ENCODE assay signal across 10 cellular contexts in genomic region chr3:140753865-140754754, GRCh38.
DNase-seq lines count a peak whose midpoint lies in the region; ATAC-seq and TF ChIP-seq lines count a peak whose summit lies in the region.
"Had no signal": no experiment of that assay in that cellular context is flagged by ENCODE, and none has a peak within 500 bp of the region (broad histone marks: within the 10 kb centered on the region; RNA-seq: fewer than 3 reads in every experiment).

No MANE protein-coding gene starts in this region.

- in situ Hi-C loops in HAP-1 (cut with MboI; ENCODE audit: low sequenced_read_pairs) = no loop called here

- TF ChIP-seq CTCF in OCI-LY1 (IDR thresholded peaks at IDR 0.05; ENCODE audit: low read length) (peak; percentile 38; the same call in 1 of the 2 replicates), HFFc6 (IDR thresholded peaks at IDR 0.05) (no peak)

- H3K36me3 Mint-ChIP-seq in CD8-positive, alpha-beta memory T cell = no peaks in the 10 kb centered on the region
- H3K36me3 Mint-ChIP-seq in HFFc6 (ENCODE audit: low read depth) = no peaks in the 10 kb centered on the region
- H3K36me3 Mint-ChIP-seq: CD14-positive monocyte had no signal

- H3K9ac ChIP-seq in OCI-LY1 (ENCODE audit: low read length) = no peak overlapping the region

- peaks cover 43% of the 10 kb centered on the region for H3K4me1 ChIP-seq in OCI-LY1 (ENCODE audit: insufficient read depth, low read length, severe bottlenecking)
- H3K4me1 ChIP-seq in CD8-positive, alpha-beta memory T cell (ENCODE audit: insufficient read depth, low read length) = no peaks in the 10 kb centered on the region
- H3K4me1 ChIP-seq in HAP-1 = no peaks in the 10 kb centered on the region

- H3K9me3 ChIP-seq in OCI-LY1 (ENCODE audit: low read length) = no peaks in the 10 kb centered on the region
- H3K9me3 ChIP-seq in CD8-positive, alpha-beta memory T cell (ENCODE audit: low read length) = no peaks in the 10 kb centered on the region
- no peaks in the 10 kb centered on the region for H3K9me3 ChIP-seq in HAP-1

- H3K4me3 Mint-ChIP-seq in CD8-positive, alpha-beta memory T cell = no peak overlapping the region
- H3K4me3 Mint-ChIP-seq in HFFc6 = no peak overlapping the region
- H3K4me3 Mint-ChIP-seq: CD14-positive monocyte; dendritic cell treated with granulocyte-macrophage colony-stimulating factor and Interleukin-4, amounts not matched to agents 40 ng/mL and 50 ng/mL, for 4 days had no signal

- CTCF ChIA-PET in CD8-positive, alpha-beta memory T cell (lab: Charles Lee) = no interaction called here

- no peak overlapping the region for H2AFZ ChIP-seq in OCI-LY1 (ENCODE audit: low read length)

- POLR2A ChIA-PET in CD8-positive, alpha-beta memory T cell (lab: Charles Lee) = no interaction called here

- H4K20me1 ChIP-seq in OCI-LY1 (ENCODE audit: insufficient read depth, low read length) = no peaks in the 10 kb centered on the region

- no peaks in the 10 kb centered on the region for H3K79me2 ChIP-seq in OCI-LY1 (ENCODE audit: insufficient read depth, low read length)

- 0 out of 2 replicates have a peak, but pooled peaks cover 4% of the 10 kb centered on the region for H3K27me3 ChIP-seq in OCI-LY1 (ENCODE audit: insufficient read depth, low read length)
- H3K27me3 ChIP-seq in CD8-positive, alpha-beta memory T cell (ENCODE audit: insufficient read depth, low read length, poor library complexity, severe bottlenecking) = no peaks in the 10 kb centered on the region
- H3K27me3 ChIP-seq in HAP-1 (ENCODE audit: low read depth) = 0 out of 2 replicates have a peak, but pooled peaks cover 3% of the 10 kb centered on the region

- no peaks in the 10 kb centered on the region for H3K36me3 ChIP-seq in OCI-LY1 (ENCODE audit: insufficient read depth, low read length)
- no peaks in the 10 kb centered on the region for H3K36me3 ChIP-seq in CD8-positive, alpha-beta memory T cell (ENCODE audit: insufficient read depth, low read length)
- no peaks in the 10 kb centered on the region for H3K36me3 ChIP-seq in HAP-1 (replicated peaks)

- no peak overlapping the region for H3K4me3 ChIP-seq in OCI-LY1 (ENCODE audit: low read depth, low read length, poor library complexity, severe bottlenecking)
- no peak overlapping the region for H3K4me3 ChIP-seq in CD8-positive, alpha-beta memory T cell (ENCODE audit: low read length)
- H3K4me3 ChIP-seq in HAP-1 = no peak overlapping the region

- peak overlapping the region; percentile 64 for H3K27ac ChIP-seq in OCI-LY1 (ENCODE audit: low read depth, low read length, poor library complexity, severe bottlenecking)
- H3K27ac ChIP-seq in CD8-positive, alpha-beta memory T cell (ENCODE audit: low read depth, low read length) = no peak overlapping the region

- ATAC-seq in GM19372 (IDR thresholded peaks at IDR 0.05; ENCODE audit: low read depth, unreplicated experiment) = peak; percentile 50
- ATAC-seq in HG03066 (IDR thresholded peaks at IDR 0.05; ENCODE audit: low read depth, unreplicated experiment) = peak; percentile 50
- no peak for ATAC-seq in HG03025 (IDR thresholded peaks at IDR 0.05; ENCODE audit: low FRiP score, unreplicated experiment)

- H3K4me1 Mint-ChIP-seq in CD8-positive, alpha-beta memory T cell = peaks cover 0 to 3% (median 0%) of the 10 kb centered on the region in 3 donors
- no peaks in the 10 kb centered on the region for H3K4me1 Mint-ChIP-seq in HFFc6 (ENCODE audit: low read depth)

- H3K27ac Mint-ChIP-seq in CD8-positive, alpha-beta memory T cell = no peak overlapping the region
- no peak overlapping the region for H3K27ac Mint-ChIP-seq in HFFc6
- H3K27ac Mint-ChIP-seq: CD14-positive monocyte; dendritic cell treated with granulocyte-macrophage colony-stimulating factor and Interleukin-4, amounts not matched to agents 40 ng/mL and 50 ng/mL, for 4 days had no signal

- H3F3A ChIP-seq in OCI-LY1 (ENCODE audit: insufficient read depth, low read length) = no peaks in the 10 kb centered on the region

- no peaks in the 10 kb centered on the region for H3K9me3 Mint-ChIP-seq in CD8-positive, alpha-beta memory T cell
- peaks cover 75% of the 10 kb centered on the region for H3K9me3 Mint-ChIP-seq in HFFc6
- H3K9me3 Mint-ChIP-seq: dendritic cell treated with granulocyte-macrophage colony-stimulating factor and Interleukin-4, amounts not matched to agents 40 ng/mL and 50 ng/mL, for 4 days had no signal

- H3K4me2 ChIP-seq in OCI-LY1 (ENCODE audit: low read length) = peak overlapping the region; percentile 5; the same call in 1 of the 2 replicates

- H3K9me2 ChIP-seq in OCI-LY1 (ENCODE audit: low read depth, low read length) = no peaks in the 10 kb centered on the region

- DNase-seq in DMS53 treated with DMSO at 0.1 percent for 48 hours (lab: John Stamatoyannopoulos, UW; ENCODE audit: unreplicated experiment) = peak; percentile 62
- DNase-seq in CD8-positive, alpha-beta memory T cell = no peak
- no peak for DNase-seq in HAP-1 (ENCODE audit: low spot score in 2 of 2)
- no peak for DNase-seq in HFFc6

- peaks cover 4 to 11% of the 10 kb centered on the region in 2 donors for H3K27me3 Mint-ChIP-seq in CD8-positive, alpha-beta memory T cell
- peaks cover 4% of the 10 kb centered on the region; the same call in 1 of the 2 replicates for H3K27me3 Mint-ChIP-seq in HFFc6 (ENCODE audit: insufficient read depth)
